Comparison of ENCODE assay signal across 12 cellular contexts in genomic region chr1:21099869-21100131, GRCh38.
A peak's percentile ranks its signal among the peaks of the same experiment; 100 is the strongest.
DNase-seq lines count a peak whose midpoint lies in the region; ATAC-seq and TF ChIP-seq lines count a peak whose summit lies in the region.
"Had no signal": no experiment of that assay in that cellular context is flagged by ENCODE, and none has a peak within 500 bp of the region (broad histone marks: within the 10 kb centered on the region; RNA-seq: fewer than 3 reads in every experiment).

No MANE protein-coding gene starts in this region.

- TF ChIP-seq CTCF in HL-60 (IDR thresholded peaks at IDR 0.05; ENCODE audit: insufficient read depth, low read length) (no peak), PC-3 (conservative IDR thresholded peaks at IDR 0.05; ENCODE audit: low read depth, low read length) (no peak)

- no peak overlapping the region for H2BK12ac ChIP-seq in neuronal stem cell (ENCODE audit: low read length)

- peaks cover 2% of the 10 kb centered on the region for H3K79me1 ChIP-seq in neuronal stem cell (ENCODE audit: low read depth, low read length)

- peak overlapping the region; percentile 49 to 80 (median 70); a peak in 21 of 22 replicates for H3K27ac ChIP-seq in BLaER1 treated with 17β-estradiol and CSF1 and Interleukin-3, amounts not matched to agents 10 nM and 100 nM
- peak overlapping the region; percentile 66 for H3K27ac ChIP-seq in HL-60 (replicated peaks)
- no peak overlapping the region for H3K27ac ChIP-seq in PC-3 (ENCODE audit: low read length)
- no peak overlapping the region for H3K27ac ChIP-seq in neuronal stem cell (replicated peaks; ENCODE audit: low read length)

- BruUV-seq in PC-3 (replicated peaks; lab: Mats Ljungman, UMichigan) = no TSS peak

- H2BK5ac ChIP-seq in neuronal stem cell (ENCODE audit: low read length) = no peak overlapping the region

- no peaks in the 10 kb centered on the region for H3K9me3 Mint-ChIP-seq in dendritic cell treated with granulocyte-macrophage colony-stimulating factor and Interleukin-4, amounts not matched to agents 40 ng/mL and 50 ng/mL, for 4 days
- H3K9me3 Mint-ChIP-seq in immature natural killer cell = no peaks in the 10 kb centered on the region

- no peak overlapping the region for H2BK15ac ChIP-seq in neuronal stem cell (ENCODE audit: low read length)

- H3K79me2 ChIP-seq in PC-3 (ENCODE audit: low read length) = no peaks in the 10 kb centered on the region; the same call in 1 of the 2 replicates

- H3K27me3 Mint-ChIP-seq in dendritic cell treated with granulocyte-macrophage colony-stimulating factor and Interleukin-4, amounts not matched to agents 40 ng/mL and 50 ng/mL, for 4 days = no peaks in the 10 kb centered on the region
- no peaks in the 10 kb centered on the region for H3K27me3 Mint-ChIP-seq in immature natural killer cell (ENCODE audit: low read depth in 3 of 3)
- H3K27me3 Mint-ChIP-seq: CD4-positive, alpha-beta memory T cell had no signal

- no peak overlapping the region for H3K14ac ChIP-seq in neuronal stem cell (ENCODE audit: low read length)

- peaks cover 44% of the 10 kb centered on the region for H3K36me3 Mint-ChIP-seq in dendritic cell treated with granulocyte-macrophage colony-stimulating factor and Interleukin-4, amounts not matched to agents 40 ng/mL and 50 ng/mL, for 4 days (ENCODE audit: low read depth)
- peaks cover 22 to 28% (median 24%) of the 10 kb centered on the region in 3 donors for H3K36me3 Mint-ChIP-seq in immature natural killer cell

- H3F3A ChIP-seq in PC-3 (ENCODE audit: low read length, unreplicated experiment) = no peaks in the 10 kb centered on the region

- no peak overlapping the region for H3K4ac ChIP-seq in neuronal stem cell (ENCODE audit: low read length)

- CTCF ChIA-PET in PC-3 (lab: Charles Lee) = no interaction called here

- H4K91ac ChIP-seq in neuronal stem cell (ENCODE audit: low read depth, low read length, poor library complexity) = no peak overlapping the region

- no peak overlapping the region for H2BK120ac ChIP-seq in neuronal stem cell (ENCODE audit: low read depth, low read length)

- H3K9me3 ChIP-seq in BLaER1 treated with 17β-estradiol and CSF1 and Interleukin-3, amounts not matched to agents 10 nM and 100 nM (replicated peaks in 1 of 11) = peaks cover 0 to 21% (median 5%) of the 10 kb centered on the region in 11 experiments; a peak in 10 of 22 replicates
- H3K9me3 ChIP-seq in PC-3 (ENCODE audit: low read length) (no peaks in the 10 kb centered on the region), neuronal stem cell (replicated peaks in 1 of 2; ENCODE audit: control insufficient read depth in 2 of 2, insufficient read depth in 1 of 2, low read depth in 1 of 2, low read length in 2 of 2) (peaks cover 0 to 10% of the 10 kb centered on the region in 2 donors)
- H3K9me3 ChIP-seq: HAP-1 had no signal

- H4K8ac ChIP-seq in neuronal stem cell (ENCODE audit: low read depth, low read length) = no peak overlapping the region

- H2AFZ ChIP-seq in PC-3 (ENCODE audit: low read length) = no peak overlapping the region
- H2AFZ ChIP-seq in neuronal stem cell (ENCODE audit: low read length) = no peak overlapping the region

- H3K23ac ChIP-seq in neuronal stem cell (ENCODE audit: low read depth, low read length, poor library complexity) = no peak overlapping the region

- no peak overlapping the region for H3K18ac ChIP-seq in neuronal stem cell (ENCODE audit: low read length)

- no peak for ATAC-seq in PC-3

- intact Hi-C loops in dendritic cell treated with granulocyte-macrophage colony-stimulating factor and Interleukin-4, amounts not matched to agents 40 ng/mL and 50 ng/mL, for 4 days (cut with micrococcal nuclease) = no loop called here
- intact Hi-C loops in PC-3 (cut with micrococcal nuclease) = loop anchor here (10.0 kb wide), 1 partner anchor 55 kb away; no protein-coding TSS in a partner anchor

- peak overlapping the region in 3 of 11 experiments; percentile 14 to 56 (median 30); a peak in 4 of 22 replicates for H3K9ac ChIP-seq in BLaER1 treated with 17β-estradiol and CSF1 and Interleukin-3, amounts not matched to agents 10 nM and 100 nM
- H3K9ac ChIP-seq in PC-3 (ENCODE audit: low read length) = no peak overlapping the region
- no peak overlapping the region for H3K9ac ChIP-seq in neuronal stem cell (ENCODE audit: low read depth, low read length, poor library complexity)

- H3K4me1 ChIP-seq in BLaER1 treated with 17β-estradiol and CSF1 and Interleukin-3, amounts not matched to agents 10 nM and 100 nM = peaks cover 10 to 44% (median 28%) of the 10 kb centered on the region in 10 experiments
- H3K4me1 ChIP-seq in PC-3 (ENCODE audit: insufficient read depth, low read length) (peaks cover 9% of the 10 kb centered on the region; the same call in 1 of the 2 replicates), neuronal stem cell (ENCODE audit: control insufficient read depth in 2 of 2, insufficient read depth in 1 of 2, low read depth in 1 of 2, low read length in 2 of 2) (peaks cover 0 to 3% of the 10 kb centered on the region in 2 donors)

- no peak overlapping the region for H3K4me3 ChIP-seq in BLaER1 treated with 17β-estradiol and CSF1 and Interleukin-3, amounts not matched to agents 10 nM and 100 nM
- no peak overlapping the region for H3K4me3 ChIP-seq in HL-60 (replicated peaks; ENCODE audit: insufficient read depth, low read length)
- H3K4me3 ChIP-seq in PC-3 (ENCODE audit: low read length) = no peak overlapping the region
- H3K4me3 ChIP-seq in neuronal stem cell (ENCODE audit: low read length in 2 of 2) = no peak overlapping the region
- H3K4me3 ChIP-seq: HAP-1 had no signal

- peaks cover 0 to 21% (median 0%) of the 10 kb centered on the region in 11 experiments; a peak in 4 of 22 replicates for H4K20me1 ChIP-seq in BLaER1 treated with 17β-estradiol and CSF1 and Interleukin-3, amounts not matched to agents 10 nM and 100 nM
- no peaks in the 10 kb centered on the region for H4K20me1 ChIP-seq in PC-3 (ENCODE audit: low read length)

- no CpG with 5 or more reads among the region's 2 CpGs for WGBS in neuronal stem cell (ENCODE audit: extremely low coverage in 2 of 2, insufficient read length in 2 of 2, insufficient replicate concordance in 1 of 2), 2 donors

- H3K27me3 ChIP-seq in BLaER1 treated with 17β-estradiol and CSF1 and Interleukin-3, amounts not matched to agents 10 nM and 100 nM = no peaks in the 10 kb centered on the region
- H3K27me3 ChIP-seq in HL-60 (ENCODE audit: insufficient read depth, poor library complexity, severe bottlenecking) (no peaks in the 10 kb centered on the region), PC-3 (ENCODE audit: low read length) (no peaks in the 10 kb centered on the region), neuronal stem cell (ENCODE audit: control insufficient read depth in 3 of 3, insufficient read depth in 3 of 3, low read depth in 1 of 3, low read length in 3 of 3) (no peaks in the 10 kb centered on the region)

- POLR2A ChIA-PET in PC-3 (lab: Charles Lee; ENCODE audit: unreplicated experiment) = no interaction called here

- DNase-seq in HL-60 (ENCODE audit: low read depth in 1 of 2, low spot score in 1 of 2) (no peak), PC-3 (no peak), immature natural killer cell (no peak), neuronal stem cell (ENCODE audit: low spot score) (no peak)
- DNase-seq: C1 segment of cervical spinal cord; CD4-positive, alpha-beta memory T cell; DND-41; GDM1 had no signal

- peaks cover 15 to 80% (median 64%) of the 10 kb centered on the region in 11 experiments for H3K36me3 ChIP-seq in BLaER1 treated with 17β-estradiol and CSF1 and Interleukin-3, amounts not matched to agents 10 nM and 100 nM
- no peaks in the 10 kb centered on the region for H3K36me3 ChIP-seq in PC-3 (ENCODE audit: low read depth, low read length)
- peaks cover 5 to 50% of the 10 kb centered on the region in 2 donors for H3K36me3 ChIP-seq in neuronal stem cell (replicated peaks in 1 of 2; ENCODE audit: control insufficient read depth in 2 of 2, insufficient read depth in 2 of 2, low read length in 2 of 2)

- H3K4me2 ChIP-seq in BLaER1 treated with 17β-estradiol and CSF1 and Interleukin-3, amounts not matched to agents 10 nM and 100 nM = peak overlapping the region in 9 of 11 experiments; percentile 34 to 77 (median 62); a peak in 16 of 22 replicates
- H3K4me2 ChIP-seq in PC-3 (ENCODE audit: low read length) (no peak overlapping the region), neuronal stem cell (ENCODE audit: insufficient read depth, low read length, poor library complexity, severe bottlenecking) (no peak overlapping the region)

- H3K4me1 Mint-ChIP-seq in dendritic cell treated with granulocyte-macrophage colony-stimulating factor and Interleukin-4, amounts not matched to agents 40 ng/mL and 50 ng/mL, for 4 days (ENCODE audit: low read depth) = peaks cover 39% of the 10 kb centered on the region
- H3K4me1 Mint-ChIP-seq in immature natural killer cell = peaks cover 0 to 22% of the 10 kb centered on the region in 2 donors
- H3K4me1 Mint-ChIP-seq: CD4-positive, alpha-beta memory T cell had no signal

- no peak overlapping the region for H2AK5ac ChIP-seq in neuronal stem cell (ENCODE audit: low read depth, low read length)

- H3K4me3 Mint-ChIP-seq in dendritic cell treated with granulocyte-macrophage colony-stimulating factor and Interleukin-4, amounts not matched to agents 40 ng/mL and 50 ng/mL, for 4 days = no peak overlapping the region
- H3K4me3 Mint-ChIP-seq in immature natural killer cell = no peak overlapping the region
- H3K4me3 Mint-ChIP-seq: CD4-positive, alpha-beta memory T cell; HFFc6 had no signal

- peak overlapping the region; percentile 71 for H3K27ac Mint-ChIP-seq in dendritic cell treated with granulocyte-macrophage colony-stimulating factor and Interleukin-4, amounts not matched to agents 40 ng/mL and 50 ng/mL, for 4 days
- H3K27ac Mint-ChIP-seq in immature natural killer cell = peak overlapping the region in 1 of 6 donors; percentile 4
- H3K27ac Mint-ChIP-seq: CD4-positive, alpha-beta memory T cell had no signal

- no peaks in the 10 kb centered on the region for H3K9me2 ChIP-seq in PC-3 (replicated peaks; ENCODE audit: low read length)

Comparison
In these comparisons a context has a peak if more than half of its experiments do, and no peak if none do; other contexts are left out.
1. H3K27ac ChIP-seq: peak in BLaER1 treated with 17β-estradiol and CSF1 and Interleukin-3, amounts not matched to agents 10 nM and 100 nM (11 of 11) and HL-60 (single experiment); none in PC-3 (single experiment) and neuronal stem cell (single experiment).
2. H3K4me2 ChIP-seq: peak in BLaER1 treated with 17β-estradiol and CSF1 and Interleukin-3, amounts not matched to agents 10 nM and 100 nM (9 of 11); none in PC-3 (single experiment) and neuronal stem cell (single experiment).